In genomic region chr10:89419548-89419947, GRCh38 we compare ENCODE assay signal across 9 cellular contexts. TPM values are rescaled to one million over a fixed set of nuclear protein-coding genes. Genes with fewer than 3 reads are reported as not detected.
DNase-seq lines count a peak whose midpoint lies in the region; ATAC-seq, FAIRE-seq and TF ChIP-seq lines count a peak whose summit lies in the region.
"Had no signal": no experiment of that assay in that cellular context is flagged by ENCODE, and none has a peak within 500 bp of the region (broad histone marks: within the 10 kb centered on the region; RNA-seq: fewer than 3 reads in every experiment).

No MANE protein-coding gene starts in this region.

- peak overlapping the region in 1 of 7 donors; percentile 16 for H3K27ac Mint-ChIP-seq in CD14-positive monocyte
- no peak overlapping the region for H3K27ac Mint-ChIP-seq in astrocyte (ENCODE audit: unreplicated experiment)

- WGBS in GM23248 (ENCODE audit: low coverage in 1 of 2, low lambda C conversion rate in 2 of 2, missing lambda C conversion rate in 2 of 2), 2 experiments: 11 to 15% methylated on average over 3 of the region's 3 CpGs

- intact Hi-C loops in CD14-positive monocyte (cut with micrococcal nuclease): loop anchor here in 1 of 2 donors (10.0 kb wide), 1 partner anchor 115 kb away; the partner anchor contains the start of gene IFIT2
- intact Hi-C loops in head of caudate nucleus (cut with DNase I): no loop called here

- H3K27me3 ChIP-seq in GM23248 (replicated peaks; ENCODE audit: insufficient read depth) (no peaks in the 10 kb centered on the region), astrocyte (ENCODE audit: insufficient read depth, low read length) (no peaks in the 10 kb centered on the region), kidney epithelial cell (ENCODE audit: control insufficient read depth, insufficient read depth, low read length) (no peaks in the 10 kb centered on the region)

- H3K27me3 Mint-ChIP-seq in CD14-positive monocyte (ENCODE audit: low read depth in 3 of 3) (peaks cover 0 to 4% (median 0%) of the 10 kb centered on the region in 3 donors), astrocyte (ENCODE audit: low read depth, unreplicated experiment) (no peaks in the 10 kb centered on the region)

- no peaks in the 10 kb centered on the region for H3K9me2 ChIP-seq in GM23248 (ENCODE audit: insufficient read depth)

- H3K36me3 Mint-ChIP-seq in CD14-positive monocyte (peaks cover 38 to 47% of the 10 kb centered on the region in 2 donors), astrocyte (ENCODE audit: low read depth, unreplicated experiment) (peaks cover 25% of the 10 kb centered on the region)

- H3K9me3 ChIP-seq in GM23248 (ENCODE audit: low read depth) (no peaks in the 10 kb centered on the region), astrocyte (ENCODE audit: insufficient read depth, low read depth, low read length) (no peaks in the 10 kb centered on the region)

- no peak overlapping the region for H3K27ac ChIP-seq in GM23248
- no peak overlapping the region for H3K27ac ChIP-seq in astrocyte (ENCODE audit: low read depth, low read length)

- DNase-seq in CD14-positive monocyte (ENCODE audit: low spot score): no peak
- peak; percentile 66 for DNase-seq in GM23248
- no peak for DNase-seq in astrocyte (ENCODE audit: low read depth)
- DNase-seq in kidney epithelial cell (ENCODE audit: low read depth): no peak
- no peak for DNase-seq in head of caudate nucleus
- no peak for DNase-seq in hippocampal formation (lab: John Stamatoyannopoulos, UW)
- no peak for DNase-seq in superior temporal gyrus (ENCODE audit: extremely low spot score)

- H3K4me1 ChIP-seq in GM23248 (ENCODE audit: insufficient read depth) (peaks cover 9% of the 10 kb centered on the region), astrocyte (ENCODE audit: insufficient read depth, low read length) (peaks cover 5% of the 10 kb centered on the region)

- H3K9me3 Mint-ChIP-seq in CD14-positive monocyte (peaks cover 0 to 3% (median 0%) of the 10 kb centered on the region in 7 donors), astrocyte (ENCODE audit: unreplicated experiment) (peaks cover 7% of the 10 kb centered on the region)

- H3K36me3 ChIP-seq in GM23248 (ENCODE audit: low read depth): peaks cover 22% of the 10 kb centered on the region; the same call in 1 of the 2 replicates
- H3K36me3 ChIP-seq in astrocyte (ENCODE audit: insufficient read depth, low read length): no peaks in the 10 kb centered on the region
- H3K36me3 ChIP-seq in kidney epithelial cell (ENCODE audit: control insufficient read depth, insufficient read depth, low read length): no peaks in the 10 kb centered on the region

- no peak for FAIRE-seq in astrocyte (lab: Jason Lieb, UNC)

- H3F3A ChIP-seq in GM23248 (ENCODE audit: insufficient read depth): no peaks in the 10 kb centered on the region

- TF ChIP-seq CTCF in CD14-positive monocyte (IDR thresholded peaks at IDR 0.05): peak; percentile 34
- TF ChIP-seq CTCF in astrocyte (IDR thresholded peaks at IDR 0.05; ENCODE audit: insufficient read depth, low read depth, low read length): peak; percentile 52
- TF ChIP-seq CTCF in kidney epithelial cell (IDR thresholded peaks at IDR 0.05; ENCODE audit: insufficient read depth, low read length, poor library complexity, severe bottlenecking): peak; percentile 28

- no peak for ATAC-seq in HG02981 (IDR thresholded peaks at IDR 0.05; ENCODE audit: unreplicated experiment)

- in situ Hi-C loops in GM23248 (cut with MboI): loop anchor here (25.0 kb wide), 1 partner anchor 293 kb away; the partner anchor contains the start of gene KIF20B

- peaks cover 39% of the 10 kb centered on the region for H3K79me2 ChIP-seq in GM23248 (ENCODE audit: insufficient read depth)
- peaks cover 11% of the 10 kb centered on the region for H3K79me2 ChIP-seq in astrocyte (ENCODE audit: insufficient read depth, low read length)

- H3K4me1 Mint-ChIP-seq in CD14-positive monocyte (peaks cover 31% of the 10 kb centered on the region), astrocyte (ENCODE audit: low read depth, unreplicated experiment) (peaks cover 10% of the 10 kb centered on the region)

- peak overlapping the region; percentile 21; the same call in 1 of the 2 replicates for H3K4me3 ChIP-seq in GM23248
- no peak overlapping the region for H3K4me3 ChIP-seq in astrocyte (ENCODE audit: insufficient read depth, low read depth, low read length)
- H3K4me3 ChIP-seq in kidney epithelial cell (ENCODE audit: low read depth, low read length): no peak overlapping the region

- H2AFZ ChIP-seq in GM23248 (peak overlapping the region; percentile 26; the same call in 1 of the 2 replicates), astrocyte (ENCODE audit: low read depth, low read length) (no peak overlapping the region)

- H3K4me2 ChIP-seq in GM23248 (ENCODE audit: unreplicated experiment) (peak overlapping the region; percentile 46), astrocyte (ENCODE audit: low read length) (no peak overlapping the region)

- H3K9ac ChIP-seq in GM23248: 0 out of 2 replicates have a peak overlapping the region, but pooled peaks have one; percentile 4
- H3K9ac ChIP-seq in astrocyte (ENCODE audit: low read length): no peak overlapping the region

- H4K20me1 ChIP-seq in GM23248 (ENCODE audit: insufficient read depth) (no peaks in the 10 kb centered on the region), astrocyte (ENCODE audit: insufficient read depth, low read length) (no peaks in the 10 kb centered on the region)

- H3K4me3 Mint-ChIP-seq in CD14-positive monocyte (no peak overlapping the region), astrocyte (ENCODE audit: unreplicated experiment) (peak overlapping the region; percentile 81)

RNA-seq across cellular contexts. Expression of gene IFIT5, which starts 5.2 kb away (rescaled TPM):
- 1 to 10 TPM; 5.8 to 8.0 TPM for polyA plus RNA-seq in CD14-positive monocyte
- 21.8 and 25.9 TPM in 2 replicates for total RNA-seq in GM23248 (2014; rRNA removed; shearing (Covaris generic))
- 20.7 and 21.3 TPM in 2 replicates for polyA plus RNA-seq in GM23248 (2016; fragmentation: Nextera tagmentation; extraction: Ambion mirVana)
- 42.9 and 44.7 TPM in 2 replicates for total RNA-seq in astrocyte
- total RNA-seq in kidney epithelial cell: 24.9 and 28.8 TPM in 2 replicates

RNA-seq across cellular contexts. Expression of gene IFIT1, which starts 27.1 kb away (rescaled TPM):
- polyA plus RNA-seq in CD14-positive monocyte (10 to 100 TPM; 12.1 to 17.1 TPM), GM23248 (2016; fragmentation: Nextera tagmentation; extraction: Ambion mirVana) (14.3 and 15.7 TPM in 2 replicates)
- total RNA-seq in GM23248 (2014; rRNA removed; shearing (Covaris generic)): 15.2 and 18.6 TPM in 2 replicates
- total RNA-seq in astrocyte (335 and 375 TPM in 2 replicates), kidney epithelial cell (10.4 and 12.7 TPM in 2 replicates)

RNA-seq across cellular contexts. Expression of gene IFIT1B, which starts 41.7 kb away (rescaled TPM):
- not detected for polyA plus RNA-seq in CD14-positive monocyte
- not detected in 2 replicates for total RNA-seq in GM23248 (2014; rRNA removed; shearing (Covaris generic))
- not detected in 2 replicates for polyA plus RNA-seq in GM23248 (2016; fragmentation: Nextera tagmentation; extraction: Ambion mirVana)
- not detected in 2 replicates for total RNA-seq in astrocyte
- total RNA-seq in kidney epithelial cell: not detected in 2 replicates
- total RNA-seq: T-helper 1 cell treated with Interleukin-12 subunit alpha and Interleukin-12 subunit beta and Interleukin-4 antibody, amounts not matched to agents 30 ng/mL and 1 ng/mL, for 36 hours had no signal

Comparison
In these comparisons a context has a peak if more than half of its experiments do, and no peak if none do; other contexts are left out.
1. RNA of gene IFIT1, which starts 27.1 kb away (total RNA-seq): 335 to 375 TPM in astrocyte; 15.2 to 18.6 TPM in GM23248 and 10.4 to 12.7 TPM in kidney epithelial cell; every median in the first group is over 10 times any median in the second.
2. Peak in every context shown above with its lines, with median percentiles within 50 percentile points of each other: CTCF ChIP-seq.